ENCODE assay signal across 1 cellular context in the genomic region with DNA sequence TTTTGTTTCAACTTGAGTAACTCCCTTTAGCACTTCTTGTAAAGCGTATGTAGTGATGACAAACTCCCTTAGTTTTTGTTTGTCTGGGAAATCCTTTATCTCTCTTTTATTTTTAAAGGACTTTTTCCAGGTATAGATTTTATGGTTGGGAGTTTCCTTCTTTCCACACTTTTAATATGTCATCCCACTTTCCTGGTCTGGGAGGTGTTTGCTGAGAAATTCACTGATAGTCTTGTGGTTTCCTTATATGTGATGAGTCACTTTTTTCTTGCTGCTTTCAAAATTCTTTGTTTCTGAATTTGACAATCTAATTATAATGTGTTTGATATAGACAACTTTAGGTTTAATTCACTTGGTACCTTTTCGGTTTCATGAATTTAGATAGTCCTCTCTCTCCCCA.
TF ChIP-seq lines count a peak whose summit lies in the region.

No MANE protein-coding gene starts in this region.

TF ChIP-seq in HCT116, 20 proteins besides CTCF, POLR2A, EP300 and RAD21 (continued from another document):
- TF ChIP-seq ZBTB33 (IDR thresholded peaks at IDR 0.05; ENCODE audit: extremely low read depth, insufficient replicate concordance, low read length), result no peak
